Comparison of ENCODE assay signal across 16 cellular contexts in the genomic region with DNA sequence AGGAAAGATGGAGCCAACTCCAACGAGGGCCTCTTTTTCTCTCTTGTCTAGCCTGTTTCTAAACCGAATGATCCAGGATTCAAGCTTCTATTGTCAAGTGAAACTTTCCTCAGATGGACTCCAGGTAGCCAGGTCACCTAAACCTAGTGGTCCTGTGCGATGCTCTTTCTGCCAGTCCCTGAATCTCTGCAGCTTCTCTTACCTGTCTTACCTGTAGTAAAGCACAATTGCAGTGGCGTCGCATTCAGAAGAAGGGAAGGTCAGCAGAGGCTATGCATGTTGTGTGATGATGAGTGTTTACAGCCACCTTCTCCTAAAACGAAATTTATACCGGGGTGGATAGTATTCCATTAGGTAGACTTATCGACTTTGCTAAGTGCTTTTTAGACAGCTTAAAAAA. TPM values are rescaled to one million over a fixed set of nuclear protein-coding genes. Genes with fewer than 3 reads are reported as not detected.
DNase-seq lines count a peak whose midpoint lies in the region; ATAC-seq, FAIRE-seq and TF ChIP-seq lines count a peak whose summit lies in the region.
"Had no signal": no experiment of that assay in that cellular context is flagged by ENCODE, and none has a peak within 500 bp of the region (broad histone marks: within the 10 kb centered on the region; RNA-seq: fewer than 3 reads in every experiment).

No MANE protein-coding gene starts in this region.

- POLR2A ChIA-PET in A673 (lab: Charles Lee; ENCODE audit: low non-redundant PET): no interaction called here

- peak overlapping the region; percentile 61 for H3K27ac Mint-ChIP-seq in endodermal cell
- H3K27ac Mint-ChIP-seq: CD4-positive, alpha-beta memory T cell had no signal

- no peaks in the 10 kb centered on the region for H3K27me3 Mint-ChIP-seq in endodermal cell (ENCODE audit: insufficient read depth)
- H3K27me3 Mint-ChIP-seq: CD4-positive, alpha-beta memory T cell had no signal

- intact Hi-C loops in Right ventricle myocardium superior (cut with DNase I): no loop called here
- intact Hi-C loops in A673 (cut with micrococcal nuclease; ENCODE audit: unreplicated experiment): no loop called here

- ATAC-seq in Right ventricle myocardium superior (ENCODE audit: poor library complexity) (no peak), HG03097 (IDR thresholded peaks at IDR 0.05; ENCODE audit: low FRiP score, unreplicated experiment) (no peak)

- TF ChIP-seq CTCF in right atrium auricular region (IDR thresholded peaks at IDR 0.05) (no peak), endodermal cell (conservative IDR thresholded peaks at IDR 0.05) (no peak), neutrophil (IDR thresholded peaks at IDR 0.05) (no peak), A673 (conservative IDR thresholded peaks at IDR 0.05; ENCODE audit: low read depth, low read length) (no peak)

- DNase-seq in right atrium auricular region (ENCODE audit: low spot score): peak; percentile 30
- DNase-seq in Right ventricle myocardium superior: no peak
- DNase-seq in endodermal cell: peak; percentile 17
- no peak for DNase-seq in GM19239 (ENCODE audit: insufficient read length, low spot score)
- no peak for DNase-seq in A673 (ENCODE audit: low spot score)
- DNase-seq: AML-193; CD4-positive, alpha-beta memory T cell; DMS153; DMS79; GDM1; H9 had no signal

- no peak overlapping the region for H3K27ac ChIP-seq in right atrium auricular region
- no peak overlapping the region for H3K27ac ChIP-seq in endodermal cell (ENCODE audit: low read depth, low read length)
- peak overlapping the region; percentile 48 for H3K27ac ChIP-seq in neutrophil
- no peak overlapping the region for H3K27ac ChIP-seq in A673 (ENCODE audit: low read depth, low read length, poor library complexity, severe bottlenecking)

- H3K9me3 ChIP-seq in right atrium auricular region (no peaks in the 10 kb centered on the region), endodermal cell (ENCODE audit: control insufficient read depth, low read length) (no peaks in the 10 kb centered on the region), neutrophil (no peaks in the 10 kb centered on the region), A673 (ENCODE audit: low read depth, low read length, poor library complexity, severe bottlenecking) (no peaks in the 10 kb centered on the region)

- CTCF ChIA-PET in A673 (lab: Charles Lee): no interaction called here

- H3K36me3 ChIP-seq in right atrium auricular region: peaks cover 17% of the 10 kb centered on the region
- peaks cover 42% of the 10 kb centered on the region for H3K36me3 ChIP-seq in endodermal cell (ENCODE audit: control insufficient read depth, insufficient read depth, low read length)
- H3K36me3 ChIP-seq in neutrophil: peaks cover 96% of the 10 kb centered on the region
- H3K36me3 ChIP-seq in A673 (ENCODE audit: insufficient read depth, low read length, poor library complexity, severe bottlenecking): peaks cover 59% of the 10 kb centered on the region

- 93 to 98% methylated on average over 8 of the region's 8 CpGs for WGBS in endodermal cell (ENCODE audit: insufficient coverage in 1 of 2, insufficient read length in 1 of 2), 2 experiments

- H3K4me1 Mint-ChIP-seq in endodermal cell: peaks cover 15% of the 10 kb centered on the region
- H3K4me1 Mint-ChIP-seq: CD14-positive monocyte had no signal

- FAIRE-seq in GM19239 (lab: Jason Lieb, UNC): no peak
- FAIRE-seq: A204.1, H1 had no signal

- H3K36me3 Mint-ChIP-seq in endodermal cell (ENCODE audit: low read depth): peaks cover 63% of the 10 kb centered on the region

- no peak overlapping the region for H3K4me3 ChIP-seq in right atrium auricular region
- H3K4me3 ChIP-seq in endodermal cell (ENCODE audit: low read length): no peak overlapping the region
- no peak overlapping the region for H3K4me3 ChIP-seq in neutrophil (ENCODE audit: low read depth in 1 of 2, low read length in 1 of 2)
- H3K4me3 ChIP-seq in A673 (ENCODE audit: low read depth, low read length, poor library complexity, severe bottlenecking): no peak overlapping the region

- no peaks in the 10 kb centered on the region for H3K4me1 ChIP-seq in right atrium auricular region
- H3K4me1 ChIP-seq in endodermal cell (ENCODE audit: control insufficient read depth, insufficient read depth, low read length): peaks cover 13% of the 10 kb centered on the region
- peaks cover 0 to 6% of the 10 kb centered on the region in 2 experiments for H3K4me1 ChIP-seq in neutrophil (ENCODE audit: control insufficient read depth in 1 of 2, insufficient read depth in 1 of 2, low read depth in 1 of 2, low read length in 1 of 2)
- H3K4me1 ChIP-seq in A673 (ENCODE audit: insufficient read depth, low read length, poor library complexity, severe bottlenecking): no peaks in the 10 kb centered on the region

- no peaks in the 10 kb centered on the region for H3K27me3 ChIP-seq in right atrium auricular region
- no peaks in the 10 kb centered on the region for H3K27me3 ChIP-seq in endodermal cell (ENCODE audit: control insufficient read depth, insufficient read depth, low read length, poor library complexity, severe bottlenecking)
- no peaks in the 10 kb centered on the region for H3K27me3 ChIP-seq in neutrophil
- H3K27me3 ChIP-seq in A673 (replicated peaks; ENCODE audit: insufficient read depth, low read depth, low read length, poor library complexity): no peaks in the 10 kb centered on the region

- H3K4me3 Mint-ChIP-seq in endodermal cell: no peak overlapping the region
- H3K4me3 Mint-ChIP-seq: CD14-positive monocyte; CD4-positive, alpha-beta memory T cell; H9 had no signal

- H3K9ac ChIP-seq in endodermal cell (ENCODE audit: extremely low read depth, low read length, poor library complexity, severe bottlenecking): no peak overlapping the region

- BruUV-seq in A673 (replicated peaks; lab: Mats Ljungman, UMichigan): no TSS peak

- no peaks in the 10 kb centered on the region for H3K9me3 Mint-ChIP-seq in endodermal cell
- H3K9me3 Mint-ChIP-seq: CD14-positive monocyte, H9 had no signal

RNA-seq across cellular contexts. Expression of a gene that starts 47.4 kb away (rescaled TPM):
- 1 to 10 TPM; 9.1 to 10.0 TPM for total RNA-seq in right atrium auricular region
- total RNA-seq in Right ventricle myocardium superior: 9.8 TPM
- 10 to 100 TPM; 16.7 to 23.8 TPM for total RNA-seq in endodermal cell
- polyA plus RNA-seq in endodermal cell (2013, experiment 1 of 2): 17.5 TPM
- polyA plus RNA-seq in endodermal cell (2013, experiment 2 of 2): 18.9 TPM
- total RNA-seq in A673 (2021): 48.2 and 49.3 TPM in 2 replicates

Comparison
In these comparisons a context has a peak if more than half of its experiments do, and no peak if none do; other contexts are left out.
1. DNase-seq: peak in right atrium auricular region (single experiment) and endodermal cell (single experiment); none in Right ventricle myocardium superior (single experiment), GM19239 (single experiment) and A673 (single experiment).